2 cellular contexts compared by ENCODE assay signal in genomic region chr2:43034242-43034619, GRCh38.
TF ChIP-seq lines count a peak whose summit lies in the region.

No MANE protein-coding gene starts in this region.

TF ChIP-seq in H1, 55 proteins besides CTCF, POLR2A, EP300 and RAD21:
- no peak for TF ChIP-seq CTBP2 (IDR thresholded peaks at IDR 0.05; ENCODE audit: borderline replicate concordance, insufficient read depth, insufficient read length, low read length)
- no peak for TF ChIP-seq TAF1 (IDR thresholded peaks at IDR 0.05; ENCODE audit: low read depth, low read length)
- TF ChIP-seq ZNF274 (IDR thresholded peaks at IDR 0.05; ENCODE audit: borderline replicate concordance, extremely low read depth, low read length): no peak
- TF ChIP-seq CHD7 (IDR thresholded peaks at IDR 0.05; ENCODE audit: insufficient replicate concordance, low read length): no peak
- TF ChIP-seq GTF2F1 (IDR thresholded peaks at IDR 0.05; ENCODE audit: borderline replicate concordance, low read depth, low read length): no peak
- no peak for TF ChIP-seq HDAC6 (IDR thresholded peaks at IDR 0.05; ENCODE audit: low read depth, low read length)
- no peak for TF ChIP-seq GABPA (IDR thresholded peaks at IDR 0.05; ENCODE audit: borderline replicate concordance, insufficient read depth, low read length)

TF ChIP-seq in GM23338, 12 proteins besides CTCF, POLR2A, EP300 and RAD21:
- TF ChIP-seq REST (IDR thresholded peaks at IDR 0.05; ENCODE audit: unreplicated experiment) (no peak), ZNF462 (CRISPR knock-in tag; IDR thresholded peaks at IDR 0.05) (no peak), ZNF114 (CRISPR knock-in tag; IDR thresholded peaks at IDR 0.05) (no peak), JUNB (IDR thresholded peaks at IDR 0.05; ENCODE audit: unreplicated experiment) (no peak), POLR2AphosphoS5 (IDR thresholded peaks at IDR 0.05; ENCODE audit: low read depth) (no peak)
